Comparison of ENCODE assay signal across 15 cellular contexts in genomic region chr1:47545912-47546483, GRCh38.
"Had no signal": no experiment of that assay in that cellular context is flagged by ENCODE, and none has a peak within 500 bp of the region (broad histone marks: within the 10 kb centered on the region; RNA-seq: fewer than 3 reads in every experiment).

No MANE protein-coding gene starts in this region.

- H3K4me1 Mint-ChIP-seq: activated naive CD4-positive, alpha-beta T cell treated with anti-CD3 and anti-CD28 coated beads, Interleukin-2, amount 10 ng/mL, durations not matched to agents 7 days and 5 days; activated T-helper 17 cell treated with anti-CD3 and anti-CD28 coated beads, Interleukin-2, amount 50 U/mL, for 72 hours had no signal

- H3K4me3 Mint-ChIP-seq: activated naive CD4-positive, alpha-beta T cell treated with anti-CD3 and anti-CD28 coated beads, Interleukin-2, amount 10 ng/mL, durations not matched to agents 7 days and 5 days; activated T-helper 17 cell treated with anti-CD3 and anti-CD28 coated beads, Interleukin-2, amount 50 U/mL, for 72 hours; natural killer cell treated with Interleukin-12 subunit alpha and Interleukin-12 subunit beta and Interleukin-15 and Interleukin-18, amount 100 ng/mL, for 72 hours had no signal

- ATAC-seq: activated T-helper 17 cell treated with anti-CD3 and anti-CD28 coated beads, Interleukin-2, amount 50 U/mL, for 72 hours; esophagus mucosa; left lobe of liver; natural killer cell treated with Interleukin-12 subunit alpha and Interleukin-12 subunit beta and Interleukin-15 and Interleukin-18, amount 100 ng/mL, for 72 hours; stimulated activated naive CD8-positive, alpha-beta T cell treated with anti-CD3 and anti-CD28 coated beads, Interleukin-15, Interleukin-2, amounts not matched to agents 100 U/mL and 50 U/mL, for 24 hours had no signal

- H3K27ac ChIP-seq: suprapubic skin, upper lobe of left lung had no signal

- H3K36me3 ChIP-seq: suprapubic skin, upper lobe of left lung had no signal

- H3K4me3 ChIP-seq: suprapubic skin, upper lobe of left lung had no signal

- H3K27me3 ChIP-seq: upper lobe of left lung had no signal

- H3K36me3 Mint-ChIP-seq: activated naive CD4-positive, alpha-beta T cell treated with anti-CD3 and anti-CD28 coated beads, Interleukin-2, amount 10 ng/mL, durations not matched to agents 7 days and 5 days; natural killer cell treated with Interleukin-12 subunit alpha and Interleukin-12 subunit beta and Interleukin-15 and Interleukin-18, amount 100 ng/mL, for 72 hours had no signal

- H3K9me3 ChIP-seq: suprapubic skin, upper lobe of left lung had no signal

- H3K27ac Mint-ChIP-seq: activated naive CD4-positive, alpha-beta T cell treated with anti-CD3 and anti-CD28 coated beads, Interleukin-2, amount 10 ng/mL, durations not matched to agents 7 days and 5 days; activated T-helper 17 cell treated with anti-CD3 and anti-CD28 coated beads, Interleukin-2, amount 50 U/mL, for 72 hours; natural killer cell treated with Interleukin-12 subunit alpha and Interleukin-12 subunit beta and Interleukin-15 and Interleukin-18, amount 100 ng/mL, for 72 hours had no signal

- H3K4me1 ChIP-seq: suprapubic skin had no signal

- DNase-seq: activated CD4-positive, alpha-beta T cell treated with anti-CD3 and anti-CD28 coated beads for 4 hours; activated naive CD4-positive, alpha-beta T cell treated with anti-CD3 and anti-CD28 coated beads, Interleukin-2, amount 10 ng/mL, durations not matched to agents 7 days and 5 days; caudate nucleus; cortex of kidney; glutamatergic neuron; stimulated activated CD4-positive, alpha-beta T cell treated with anti-CD3 and anti-CD28 coated beads, Interleukin-2, amount 100 ng/mL, for 48 hours; stimulated activated CD8-positive, alpha-beta memory T cell treated with anti-CD3 and anti-CD28 coated beads, Interleukin-4, amount 100 ng/mL, for 48 hours; stimulated activated naive CD8-positive, alpha-beta T cell treated with anti-CD3 and anti-CD28 coated beads, Interleukin-15, Interleukin-2, amounts not matched to agents 100 U/mL and 50 U/mL, for 24 hours; T-helper 9 cell; upper lobe of left lung had no signal

- H3K9me3 Mint-ChIP-seq: activated naive CD4-positive, alpha-beta T cell treated with anti-CD3 and anti-CD28 coated beads, Interleukin-2, amount 10 ng/mL, durations not matched to agents 7 days and 5 days; activated T-helper 17 cell treated with anti-CD3 and anti-CD28 coated beads, Interleukin-2, amount 50 U/mL, for 72 hours; natural killer cell treated with Interleukin-12 subunit alpha and Interleukin-12 subunit beta and Interleukin-15 and Interleukin-18, amount 100 ng/mL, for 72 hours had no signal
